Comparison of ENCODE assay signal across 2 cellular contexts in genomic region chr6:41938590-41938989, GRCh38.
TF ChIP-seq lines count a peak whose summit lies in the region.

No MANE protein-coding gene starts in this region.

TF ChIP-seq in A549, 52 proteins besides CTCF, POLR2A, EP300 and RAD21:
- TF ChIP-seq POLR2AphosphoS2 (conservative IDR thresholded peaks at IDR 0.05; ENCODE audit: low read length), result no peak; the same call in 1 of the 2 replicates
- no peak for TF ChIP-seq TFCP2L1 (CRISPR knock-in tag; IDR thresholded peaks at IDR 0.05)
- TF ChIP-seq RFX5 (IDR thresholded peaks at IDR 0.05), result no peak
- TF ChIP-seq HES2 (IDR thresholded peaks at IDR 0.05), result no peak
- TF ChIP-seq ZNF302 (CRISPR knock-in tag; IDR thresholded peaks at IDR 0.05), result no peak
- TF ChIP-seq CBX2 (IDR thresholded peaks at IDR 0.05; ENCODE audit: borderline replicate concordance, low read depth), result no peak
- no peak for TF ChIP-seq JUN (IDR thresholded peaks at IDR 0.05)
- no peak for TF ChIP-seq CEBPB (IDR thresholded peaks at IDR 0.05)
- no peak for TF ChIP-seq TP53 (CRISPR knock-in tag; IDR thresholded peaks at IDR 0.05)
- TF ChIP-seq, protein P1, sequence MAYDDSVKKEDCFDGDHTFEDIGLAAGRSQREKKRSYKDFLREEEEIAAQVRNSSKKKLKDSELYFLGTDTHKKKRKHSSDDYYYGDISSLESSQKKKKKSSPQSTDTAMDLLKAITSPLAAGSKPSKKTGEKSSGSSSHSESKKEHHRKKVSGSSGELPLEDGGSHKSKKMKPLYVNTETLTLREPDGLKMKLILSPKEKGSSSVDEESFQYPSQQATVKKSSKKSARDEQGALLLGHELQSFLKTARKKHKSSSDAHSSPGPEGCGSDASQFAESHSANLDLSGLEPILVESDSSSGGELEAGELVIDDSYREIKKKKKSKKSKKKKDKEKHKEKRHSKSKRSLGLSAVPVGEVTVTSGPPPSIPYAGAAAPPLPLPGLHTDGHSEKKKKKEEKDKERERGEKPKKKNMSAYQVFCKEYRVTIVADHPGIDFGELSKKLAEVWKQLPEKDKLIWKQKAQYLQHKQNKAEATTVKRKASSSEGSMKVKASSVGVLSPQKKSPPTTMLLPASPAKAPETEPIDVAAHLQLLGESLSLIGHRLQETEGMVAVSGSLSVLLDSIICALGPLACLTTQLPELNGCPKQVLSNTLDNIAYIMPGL (CRISPR knock-in tag; IDR thresholded peaks at IDR 0.05; ENCODE audit: borderline replicate concordance), result no peak
- no peak for TF ChIP-seq SMC3 (IDR thresholded peaks at IDR 0.05)
- no peak for TF ChIP-seq MAX (IDR thresholded peaks at IDR 0.05)
- no peak for TF ChIP-seq FOXS1 (CRISPR knock-in tag; IDR thresholded peaks at IDR 0.05)
- TF ChIP-seq CHD4 (IDR thresholded peaks at IDR 0.05; ENCODE audit: borderline replicate concordance), result no peak
TF ChIP-seq in A549: peak in this region for 0.

TF ChIP-seq in GM12878, 131 proteins besides CTCF, POLR2A, EP300 and RAD21:
- no peak for TF ChIP-seq HDAC2 (IDR thresholded peaks at IDR 0.05)
- TF ChIP-seq GABPA (IDR thresholded peaks at IDR 0.05; ENCODE audit: low read depth), result no peak
- no peak for TF ChIP-seq PML (IDR thresholded peaks at IDR 0.05; ENCODE audit: low read length)
- no peak for TF ChIP-seq TAF1 (IDR thresholded peaks at IDR 0.05; ENCODE audit: borderline replicate concordance, low read depth, low read length)
- TF ChIP-seq, protein P2, sequence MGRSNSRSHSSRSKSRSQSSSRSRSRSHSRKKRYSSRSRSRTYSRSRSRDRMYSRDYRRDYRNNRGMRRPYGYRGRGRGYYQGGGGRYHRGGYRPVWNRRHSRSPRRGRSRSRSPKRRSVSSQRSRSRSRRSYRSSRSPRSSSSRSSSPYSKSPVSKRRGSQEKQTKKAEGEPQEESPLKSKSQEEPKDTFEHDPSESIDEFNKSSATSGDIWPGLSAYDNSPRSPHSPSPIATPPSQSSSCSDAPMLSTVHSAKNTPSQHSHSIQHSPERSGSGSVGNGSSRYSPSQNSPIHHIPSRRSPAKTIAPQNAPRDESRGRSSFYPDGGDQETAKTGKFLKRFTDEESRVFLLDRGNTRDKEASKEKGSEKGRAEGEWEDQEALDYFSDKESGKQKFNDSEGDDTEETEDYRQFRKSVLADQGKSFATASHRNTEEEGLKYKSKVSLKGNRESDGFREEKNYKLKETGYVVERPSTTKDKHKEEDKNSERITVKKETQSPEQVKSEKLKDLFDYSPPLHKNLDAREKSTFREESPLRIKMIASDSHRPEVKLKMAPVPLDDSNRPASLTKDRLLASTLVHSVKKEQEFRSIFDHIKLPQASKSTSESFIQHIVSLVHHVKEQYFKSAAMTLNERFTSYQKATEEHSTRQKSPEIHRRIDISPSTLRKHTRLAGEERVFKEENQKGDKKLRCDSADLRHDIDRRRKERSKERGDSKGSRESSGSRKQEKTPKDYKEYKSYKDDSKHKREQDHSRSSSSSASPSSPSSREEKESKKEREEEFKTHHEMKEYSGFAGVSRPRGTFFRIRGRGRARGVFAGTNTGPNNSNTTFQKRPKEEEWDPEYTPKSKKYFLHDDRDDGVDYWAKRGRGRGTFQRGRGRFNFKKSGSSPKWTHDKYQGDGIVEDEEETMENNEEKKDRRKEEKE (IDR thresholded peaks at IDR 0.05), result no peak
- TF ChIP-seq FOS (IDR thresholded peaks at IDR 0.05; ENCODE audit: borderline replicate concordance, extremely low read depth, insufficient read length), result no peak
- no peak for TF ChIP-seq STAT3 (IDR thresholded peaks at IDR 0.05; ENCODE audit: low read depth, low read length)
- TF ChIP-seq MTA3 (IDR thresholded peaks at IDR 0.05; ENCODE audit: borderline replicate concordance, low read length), result 0 out of 2 replicates have a peak, but pooled peaks have one; percentile 26
TF ChIP-seq in GM12878: peak in this region for 1.
